In the genomic region with DNA sequence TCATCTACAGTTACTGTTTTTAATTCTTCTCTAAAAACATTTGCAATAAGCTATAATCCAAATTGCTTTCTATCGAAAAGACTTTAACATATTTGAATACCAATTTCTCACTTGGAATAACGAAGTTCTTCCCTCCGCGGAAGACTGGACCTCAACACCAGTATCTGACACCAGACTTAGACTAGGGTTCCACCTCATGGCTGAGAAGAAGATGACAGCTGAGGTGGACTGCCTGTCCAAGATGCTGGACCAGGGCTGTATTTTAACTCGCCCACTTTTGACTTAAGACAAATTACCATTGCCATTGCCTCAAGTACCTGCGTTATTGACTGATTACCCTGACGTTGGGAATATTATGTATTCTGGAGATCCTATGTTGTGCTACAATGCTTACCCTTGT, we compare ENCODE assay signal across 11 cellular contexts. TPM values are rescaled to one million over a fixed set of nuclear protein-coding genes. Genes with fewer than 3 reads are reported as not detected.
A peak's percentile ranks its signal among the peaks of the same experiment; 100 is the strongest.
DNase-seq lines count a peak whose midpoint lies in the region; TF ChIP-seq lines count a peak whose summit lies in the region.
"Had no signal": no experiment of that assay in that cellular context is flagged by ENCODE, and none has a peak within 500 bp of the region (broad histone marks: within the 10 kb centered on the region; RNA-seq: fewer than 3 reads in every experiment).

No MANE protein-coding gene starts in this region.

- DNase-seq in BJ (ENCODE audit: low read depth), result no peak
- DNase-seq in LHCN-M2 (ENCODE audit: low read depth), result peak; percentile 13
- no peak for DNase-seq in mammary epithelial cell
- DNase-seq in lung microvascular endothelial cell (ENCODE audit: low read depth in 2 of 2), result peak; percentile 29 to 52
- no peak for DNase-seq in NCI-H128 (lab: John Stamatoyannopoulos, UW; ENCODE audit: unreplicated experiment)
- no peak for DNase-seq in activated CD8-positive, alpha-beta memory T cell treated with anti-CD3 and anti-CD28 coated beads for 24 hours
- no peak for DNase-seq in activated T-cell treated with anti-CD3 and anti-CD28 coated beads, Interleukin-2, amount 50 U/mL, for 1 hour
- DNase-seq in NCI-H2081 treated with DMSO at 0.1 percent for 48 hours (lab: John Stamatoyannopoulos, UW), result no peak
- DNase-seq: DMS79 treated with DMSO at 0.1 percent for 48 hours; naive B cell; stimulated activated CD4-positive, alpha-beta T cell treated with anti-CD3 and anti-CD28 coated beads, Interleukin-4, amount 100 ng/mL, for 1 hour had no signal

- H4K20me1 ChIP-seq in mammary epithelial cell (ENCODE audit: insufficient read depth, low read length), result no peaks in the 10 kb centered on the region

- CTCF ChIA-PET in BJ (lab: Yijun Ruan, JAX), result interaction anchor here (0.8 kb wide), 1 partner anchor 9 kb away, joined by 3 read pairs; no protein-coding TSS in a partner anchor
- CTCF ChIA-PET in mammary epithelial cell (lab: Charles Lee; ENCODE audit: low non-redundant PET), result interaction anchor here (0.6 kb wide), 1 partner anchor 361 kb away, joined by 4 read pairs; no protein-coding TSS in a partner anchor

- H3K4me2 ChIP-seq in mammary epithelial cell (ENCODE audit: insufficient read depth, low read depth, low read length), result no peak overlapping the region

- in situ Hi-C loops in mammary epithelial cell (cut with MboI; ENCODE audit: low sequenced_read_pairs in 2 of 2), result no loop called here

- H3K79me2 ChIP-seq in mammary epithelial cell (ENCODE audit: insufficient read depth, low read length), result no peaks in the 10 kb centered on the region

- H3K27me3 ChIP-seq in BJ (ENCODE audit: control insufficient read depth, insufficient read depth, low read length) (no peaks in the 10 kb centered on the region), mammary epithelial cell (ENCODE audit: insufficient read depth, low read length) (no peaks in the 10 kb centered on the region)

- H2AFZ ChIP-seq in mammary epithelial cell (ENCODE audit: low read depth, low read length), result no peak overlapping the region

- H3K9me3 ChIP-seq in mammary epithelial cell (replicated peaks; ENCODE audit: insufficient read depth, low read length), result no peaks in the 10 kb centered on the region

- no peaks in the 10 kb centered on the region for H3K36me3 ChIP-seq in BJ (ENCODE audit: control insufficient read depth, insufficient read depth, low read length)
- no peaks in the 10 kb centered on the region for H3K36me3 ChIP-seq in mammary epithelial cell (ENCODE audit: insufficient read depth, low read length)

- intact Hi-C loops in mammary epithelial cell (cut with micrococcal nuclease), result no loop called here

- no peak overlapping the region for H3K4me3 ChIP-seq in BJ (ENCODE audit: low read depth, low read length)
- no peak overlapping the region for H3K4me3 ChIP-seq in mammary epithelial cell (replicated peaks in 1 of 3; ENCODE audit: insufficient read depth in 1 of 3, low read depth in 2 of 3, low read length in 3 of 3)

- H3K27ac ChIP-seq in mammary epithelial cell (ENCODE audit: insufficient read depth, low read depth, low read length), result no peak overlapping the region

- POLR2A ChIA-PET in BJ (lab: Charles Lee), result no interaction called here

- BruUV-seq in mammary epithelial cell (replicated peaks; lab: Mats Ljungman, UMichigan), result no TSS peak

- H3K9ac ChIP-seq in mammary epithelial cell (ENCODE audit: insufficient read depth, low read length), result no peak overlapping the region

- TF ChIP-seq CTCF in BJ (IDR thresholded peaks at IDR 0.05; ENCODE audit: insufficient read depth, low read depth, low read length), result 0 out of 2 replicates have a peak, but pooled peaks have one; percentile 20
- TF ChIP-seq CTCF in mammary epithelial cell (conservative IDR thresholded peaks at IDR 0.05 in 1 of 2, IDR thresholded peaks at IDR 0.05 in 1 of 2; ENCODE audit: extremely low read depth in 1 of 2, insufficient read depth in 1 of 2, low read depth in 1 of 2, low read length in 2 of 2), result peak; percentile 19 to 44

- H3K4me1 ChIP-seq in mammary epithelial cell (ENCODE audit: insufficient read depth, low read length), result no peaks in the 10 kb centered on the region

- dilution Hi-C loops in mammary epithelial cell (cut with HindIII; ENCODE audit: low sequenced_read_pairs), result no loop called here

- WGBS in mammary epithelial cell (ENCODE audit: low coverage, missing lambda C conversion rate), result 67% methylated on average over 7 of the region's 7 CpGs

RNA-seq across cellular contexts. Expression of a gene that starts 34.1 kb away (rescaled TPM):
- polyA plus RNA-seq in BJ (2011; rRNA removed) (23.4 and 49.5 TPM in 2 replicates), mammary epithelial cell (32.1 TPM)
- polyA minus RNA-seq in BJ (2011; rRNA and poly(A)+ RNA removed), result 10.5 and 14.3 TPM in 2 replicates
- total RNA-seq in LHCN-M2 (2014; rRNA removed) (45.2 and 45.7 TPM in 2 replicates), mammary epithelial cell (10 to 100 TPM; 25.8 to 44.5 TPM), lung microvascular endothelial cell (34.0 and 54.8 TPM in 2 replicates)
- 103 TPM for polyA plus RNA-seq in LHCN-M2 (2012)
- polyA minus RNA-seq in mammary epithelial cell, result 34.1 TPM

RNA-seq across cellular contexts. Expression of a gene that starts 43.1 kb away (rescaled TPM):
- polyA plus RNA-seq in BJ (2011; rRNA removed) (22.3 and 30.7 TPM in 2 replicates), mammary epithelial cell (25.2 TPM)
- polyA minus RNA-seq in BJ (2011; rRNA and poly(A)+ RNA removed), result 11.2 and 15.4 TPM in 2 replicates
- total RNA-seq in LHCN-M2 (2014; rRNA removed) (39.2 and 41.6 TPM in 2 replicates), mammary epithelial cell (10 to 100 TPM; 24.8 to 30.4 TPM), lung microvascular endothelial cell (21.0 and 21.1 TPM in 2 replicates)
- polyA plus RNA-seq in LHCN-M2 (2012), result 24.6 TPM
- 13.3 TPM for polyA minus RNA-seq in mammary epithelial cell

RNA-seq across cellular contexts. Expression of a gene that starts 43.2 kb away (rescaled TPM):
- polyA plus RNA-seq in BJ (2011; rRNA removed), result 76.3 and 80.6 TPM in 2 replicates
- polyA minus RNA-seq in BJ (2011; rRNA and poly(A)+ RNA removed), result 31.2 and 37.0 TPM in 2 replicates
- 98.9 and 103 TPM in 2 replicates for total RNA-seq in LHCN-M2 (2014; rRNA removed)
- polyA plus RNA-seq in LHCN-M2 (2012), result 109 TPM
- total RNA-seq in mammary epithelial cell, result 100 to 1,000 TPM in 1 of 2 donors, 10 to 100 TPM in 1; 60.3 to 104 TPM
- 103 TPM for polyA plus RNA-seq in mammary epithelial cell
- polyA minus RNA-seq in mammary epithelial cell, result 117 TPM
- total RNA-seq in lung microvascular endothelial cell, result 43.1 and 46.4 TPM in 2 replicates

RNA-seq across cellular contexts. Expression of a gene that starts 51.6 kb away (rescaled TPM):
- 0.04 and 0.12 TPM in 2 replicates for polyA plus RNA-seq in BJ (2011; rRNA removed)
- polyA minus RNA-seq in BJ (2011; rRNA and poly(A)+ RNA removed), result not detected in 2 replicates
- 0.06 TPM in 2 replicates for total RNA-seq in LHCN-M2 (2014; rRNA removed)
- 0.05 TPM for polyA plus RNA-seq in LHCN-M2 (2012)
- total RNA-seq in mammary epithelial cell, result under 1 TPM in 1 of 2 donors, not detected in 1; 0.26 TPM
- polyA plus RNA-seq in mammary epithelial cell, result 0.01 TPM
- polyA minus RNA-seq in mammary epithelial cell, result 0.78 TPM
- total RNA-seq in lung microvascular endothelial cell, result under 0.01 TPM in 1 of 2 replicates, not detected in the other

Comparison
In these comparisons a context has a peak if more than half of its experiments do, and no peak if none do; other contexts are left out.
1. DNase-seq: peak in LHCN-M2 (single experiment) and lung microvascular endothelial cell (2 of 2); none in BJ (single experiment), mammary epithelial cell (single experiment), NCI-H128 (single experiment), activated CD8-positive, alpha-beta memory T cell treated with anti-CD3 and anti-CD28 coated beads for 24 hours (single experiment), activated T-cell treated with anti-CD3 and anti-CD28 coated beads, Interleukin-2, amount 50 U/mL, for 1 hour (single experiment) and NCI-H2081 treated with DMSO at 0.1 percent for 48 hours (single experiment).